20 cellular contexts compared by ENCODE assay signal in genomic region chr2:160581035-160581434, GRCh38.
DNase-seq lines count a peak whose midpoint lies in the region; ATAC-seq and FAIRE-seq lines count a peak whose summit lies in the region.
"Had no signal": no experiment of that assay in that cellular context is flagged by ENCODE, and none has a peak within 500 bp of the region (broad histone marks: within the 10 kb centered on the region; RNA-seq: fewer than 3 reads in every experiment).

No MANE protein-coding gene starts in this region.

- no peak overlapping the region for H3K18ac ChIP-seq in neuronal stem cell (ENCODE audit: low read length)

- no peaks in the 10 kb centered on the region for H3K27me3 ChIP-seq in neuronal stem cell (ENCODE audit: control insufficient read depth in 3 of 3, insufficient read depth in 3 of 3, low read depth in 1 of 3, low read length in 3 of 3)
- H3K27me3 ChIP-seq: esophagus squamous epithelium, stomach had no signal

- H4K8ac ChIP-seq in neuronal stem cell (ENCODE audit: low read depth, low read length) = no peak overlapping the region

- peak; percentile 8 for FAIRE-seq in RCC 7860 (lab: Jason Lieb, UNC)
- FAIRE-seq: GM12892 had no signal

- no peak overlapping the region for H3K4ac ChIP-seq in neuronal stem cell (ENCODE audit: low read length)

- no peak overlapping the region for H3K14ac ChIP-seq in neuronal stem cell (ENCODE audit: low read length)

- no CpG with 5 or more reads among the region's 3 CpGs for WGBS in neuronal stem cell (ENCODE audit: extremely low coverage in 2 of 2, insufficient read length in 2 of 2, insufficient replicate concordance in 1 of 2), 2 donors

- no peak overlapping the region for H3K23ac ChIP-seq in neuronal stem cell (ENCODE audit: low read depth, low read length, poor library complexity)

- H3K9ac ChIP-seq in neuronal stem cell (ENCODE audit: low read depth, low read length, poor library complexity) = no peak overlapping the region

- no peak overlapping the region for H2BK5ac ChIP-seq in neuronal stem cell (ENCODE audit: low read length)

- no peak for ATAC-seq in GM19467 (IDR thresholded peaks at IDR 0.05; ENCODE audit: unreplicated experiment)
- ATAC-seq: lower lobe of right lung; naive thymus-derived CD8-positive, alpha-beta T cell had no signal

- H3K27ac ChIP-seq in neuronal stem cell (replicated peaks; ENCODE audit: low read length) = no peak overlapping the region
- H3K27ac ChIP-seq: esophagus squamous epithelium, lower lobe of right lung, stomach had no signal

- H2BK120ac ChIP-seq in neuronal stem cell (ENCODE audit: low read depth, low read length) = no peak overlapping the region

- H3K9me3 ChIP-seq in neuronal stem cell (replicated peaks in 1 of 2; ENCODE audit: control insufficient read depth in 2 of 2, insufficient read depth in 1 of 2, low read depth in 1 of 2, low read length in 2 of 2) = peaks cover 0 to 7% of the 10 kb centered on the region in 2 donors
- H3K9me3 ChIP-seq: esophagus squamous epithelium, lower lobe of right lung, stomach had no signal

- peaks cover 24 to 41% of the 10 kb centered on the region in 2 donors for H3K4me1 ChIP-seq in neuronal stem cell (ENCODE audit: control insufficient read depth in 2 of 2, insufficient read depth in 1 of 2, low read depth in 1 of 2, low read length in 2 of 2)

- no peak overlapping the region for H3K4me3 ChIP-seq in neuronal stem cell (ENCODE audit: low read length in 2 of 2)
- H3K4me3 ChIP-seq: esophagus squamous epithelium, lower lobe of right lung, stomach had no signal

- DNase-seq in Daoy (ENCODE audit: low read depth) (peak; percentile 71), RCC 7860 (ENCODE audit: low spot score) (peak; percentile 47), fibroblast of peridontal ligament (ENCODE audit: extremely low read depth) (peak; percentile 84), neuronal stem cell (ENCODE audit: low spot score) (no peak), DMS79 (lab: John Stamatoyannopoulos, UW) (no peak), NCI-H2196 treated with DMSO at 0.1 percent for 48 hours (lab: John Stamatoyannopoulos, UW; ENCODE audit: unreplicated experiment) (no peak)
- no peak for DNase-seq in activated naive CD4-positive, alpha-beta T cell (lab: John Stamatoyannopoulos, UW)
- DNase-seq: ACHN; activated CD4-positive, alpha-beta T cell treated with anti-CD3 and anti-CD28 coated beads for 1 hour; caudate nucleus; esophagus squamous epithelium; KBM-7; lower lobe of right lung; naive thymus-derived CD8-positive, alpha-beta T cell; NCI-H187 treated with DMSO at 0.1 percent for 48 hours; stimulated activated CD4-positive, alpha-beta T cell treated with anti-CD3 and anti-CD28 coated beads, Interleukin-2, amount 100 ng/mL, for 48 hours; stomach; T1000 had no signal

- H3K79me1 ChIP-seq in neuronal stem cell (ENCODE audit: low read depth, low read length) = no peaks in the 10 kb centered on the region

- H2BK12ac ChIP-seq in neuronal stem cell (ENCODE audit: low read length) = peak overlapping the region; percentile 3

- H4K91ac ChIP-seq in neuronal stem cell (ENCODE audit: low read depth, low read length, poor library complexity) = no peak overlapping the region

- H3K4me2 ChIP-seq in neuronal stem cell (ENCODE audit: insufficient read depth, low read length, poor library complexity, severe bottlenecking) = no peak overlapping the region

- H2AFZ ChIP-seq in neuronal stem cell (ENCODE audit: low read length) = peak overlapping the region; percentile 37

- no peak overlapping the region for H2AK5ac ChIP-seq in neuronal stem cell (ENCODE audit: low read depth, low read length)

- no peak overlapping the region for H2BK15ac ChIP-seq in neuronal stem cell (ENCODE audit: low read length)

- H3K36me3 ChIP-seq in neuronal stem cell (replicated peaks in 1 of 2; ENCODE audit: control insufficient read depth in 2 of 2, insufficient read depth in 2 of 2, low read length in 2 of 2) = no peaks in the 10 kb centered on the region
- H3K36me3 ChIP-seq: esophagus squamous epithelium, lower lobe of right lung, stomach had no signal

Comparison
In these comparisons a context has a peak if more than half of its experiments do, and no peak if none do; other contexts are left out.
1. DNase-seq: peak in Daoy (single experiment), RCC 7860 (single experiment) and fibroblast of peridontal ligament (single experiment); none in neuronal stem cell (single experiment), DMS79 (single experiment), NCI-H2196 treated with DMSO at 0.1 percent for 48 hours (single experiment) and activated naive CD4-positive, alpha-beta T cell (0 of 4).